ENCODE assay signal across 1 cellular context in the genomic region with DNA sequence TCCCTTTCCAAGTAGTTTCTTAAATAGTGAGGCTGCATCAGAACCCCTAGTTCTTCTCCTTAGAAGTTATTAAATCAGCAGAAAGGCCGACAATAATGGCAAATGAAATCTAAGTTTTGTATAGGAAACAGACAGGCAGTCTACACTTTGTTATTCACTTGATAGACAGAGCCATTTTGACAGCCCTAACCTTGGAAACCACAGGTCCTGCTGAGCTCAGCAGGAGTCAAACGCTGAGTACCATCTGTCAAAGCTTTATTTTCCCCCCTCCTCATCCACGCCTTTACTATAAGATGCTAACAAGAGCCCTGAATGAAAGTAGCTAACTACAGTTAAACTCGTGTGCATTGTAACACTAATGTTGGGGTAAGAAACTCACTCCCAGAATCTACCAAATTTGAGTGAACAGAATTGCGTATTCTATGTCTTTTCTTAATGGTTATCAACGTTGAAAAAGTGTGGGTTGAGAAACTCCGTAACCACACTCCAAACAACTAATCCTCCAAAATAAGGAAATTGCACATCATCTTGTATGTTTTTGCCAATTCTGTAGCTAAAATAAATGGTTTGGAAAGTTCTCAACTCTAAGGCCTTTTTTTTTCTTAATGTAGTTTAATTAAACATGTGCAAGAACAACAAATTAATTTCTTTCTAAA.
TF ChIP-seq lines count a peak whose summit lies in the region.

No MANE protein-coding gene starts in this region.

TF ChIP-seq in WTC11, 78 proteins besides CTCF, POLR2A, EP300 and RAD21 (continued from another document):
- no peak for TF ChIP-seq ARID4B (CRISPR knock-in tag; IDR thresholded peaks at IDR 0.05; ENCODE audit: borderline replicate concordance)
- TF ChIP-seq JAZF1 (CRISPR knock-in tag; IDR thresholded peaks at IDR 0.05) = no peak
- no peak for TF ChIP-seq ZBTB43 (CRISPR knock-in tag; IDR thresholded peaks at IDR 0.05)
- TF ChIP-seq RELA (CRISPR knock-in tag; IDR thresholded peaks at IDR 0.05; ENCODE audit: borderline replicate concordance) = no peak
- TF ChIP-seq, protein P1, sequence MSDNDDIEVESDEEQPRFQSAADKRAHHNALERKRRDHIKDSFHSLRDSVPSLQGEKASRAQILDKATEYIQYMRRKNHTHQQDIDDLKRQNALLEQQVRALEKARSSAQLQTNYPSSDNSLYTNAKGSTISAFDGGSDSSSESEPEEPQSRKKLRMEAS (CRISPR knock-in tag; IDR thresholded peaks at IDR 0.05) = no peak
- no peak for TF ChIP-seq NFE2L1 (CRISPR knock-in tag; IDR thresholded peaks at IDR 0.05)
- TF ChIP-seq ZSCAN18 (CRISPR knock-in tag; IDR thresholded peaks at IDR 0.05) = no peak
- TF ChIP-seq, protein P2, sequence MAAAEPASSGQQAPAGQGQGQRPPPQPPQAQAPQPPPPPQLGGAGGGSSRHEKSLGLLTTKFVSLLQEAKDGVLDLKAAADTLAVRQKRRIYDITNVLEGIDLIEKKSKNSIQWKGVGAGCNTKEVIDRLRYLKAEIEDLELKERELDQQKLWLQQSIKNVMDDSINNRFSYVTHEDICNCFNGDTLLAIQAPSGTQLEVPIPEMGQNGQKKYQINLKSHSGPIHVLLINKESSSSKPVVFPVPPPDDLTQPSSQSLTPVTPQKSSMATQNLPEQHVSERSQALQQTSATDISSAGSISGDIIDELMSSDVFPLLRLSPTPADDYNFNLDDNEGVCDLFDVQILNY (CRISPR knock-in tag; IDR thresholded peaks at IDR 0.05) = no peak
- TF ChIP-seq NFYB (CRISPR knock-in tag; conservative IDR thresholded peaks at IDR 0.05; ENCODE audit: low read depth) = no peak
